In genomic region chr6:154386848-154387717, GRCh38 we compare ENCODE assay signal across 16 cellular contexts. TPM values are rescaled to one million over a fixed set of nuclear protein-coding genes. Genes with fewer than 3 reads are reported as not detected.
DNase-seq lines count a peak whose midpoint lies in the region; ATAC-seq and TF ChIP-seq lines count a peak whose summit lies in the region.
"Had no signal": no experiment of that assay in that cellular context is flagged by ENCODE, and none has a peak within 500 bp of the region (broad histone marks: within the 10 kb centered on the region; RNA-seq: fewer than 3 reads in every experiment).

No MANE protein-coding gene starts in this region.

- DNase-seq in AG04449 (ENCODE audit: low read depth, low spot score) = peak; percentile 87
- peak; percentile 87 for DNase-seq in HFFc6
- peak; percentile 94 for DNase-seq in amniotic epithelial cell (ENCODE audit: low read depth)
- DNase-seq in hepatocyte (ENCODE audit: low spot score) = peak; percentile 30
- no peak for DNase-seq in activated CD8-positive, alpha-beta memory T cell treated with anti-CD3 and anti-CD28 coated beads for 24 hours
- DNase-seq in stimulated activated naive CD4-positive, alpha-beta T cell treated with Interleukin-2 at 50 U/mL for 16 hours (lab: John Stamatoyannopoulos, UW) = no peak
- DNase-seq in stimulated activated CD4-positive, alpha-beta T cell treated with anti-CD3 and anti-CD28 coated beads, Interleukin-15, amount 100 ng/mL, for 24 hours = no peak
- DNase-seq: activated CD4-positive, alpha-beta memory T cell treated with anti-CD3 and anti-CD28 coated beads, Interleukin-2, amount 10 ng/mL, durations not matched to agents 7 days and 5 days; CD4-positive, alpha-beta T cell; mesendoderm; upper lobe of right lung had no signal

- peaks cover 23% of the 10 kb centered on the region for H3K9me3 Mint-ChIP-seq in HFFc6
- H3K9me3 Mint-ChIP-seq: activated CD4-positive, alpha-beta memory T cell treated with anti-CD3 and anti-CD28 coated beads, Interleukin-2, amount 10 ng/mL, durations not matched to agents 7 days and 5 days; activated naive CD4-positive, alpha-beta T cell treated with anti-CD3 and anti-CD28 coated beads, Interleukin-2, amount 50 U/mL, for 24 hours had no signal

- CTCF ChIA-PET in AG04449 (lab: Yijun Ruan, JAX) = interaction anchor here (0.7 to 1.4 kb wide), 4 partner anchors 14 to 233 kb away, joined by 3 read pairs; no protein-coding TSS in a partner anchor

- H3K27me3 Mint-ChIP-seq in HFFc6 (ENCODE audit: insufficient read depth) = peaks cover 3% of the 10 kb centered on the region

- peaks cover 29% of the 10 kb centered on the region for H3K36me3 Mint-ChIP-seq in HFFc6 (ENCODE audit: low read depth)
- H3K36me3 Mint-ChIP-seq: activated naive CD4-positive, alpha-beta T cell treated with anti-CD3 and anti-CD28 coated beads, Interleukin-2, amount 50 U/mL, for 24 hours had no signal

- H3K9me3 ChIP-seq in hepatocyte (ENCODE audit: low read depth) = no peaks in the 10 kb centered on the region
- H3K9me3 ChIP-seq: upper lobe of right lung had no signal

- peak overlapping the region; percentile 80 for H3K27ac Mint-ChIP-seq in HFFc6
- H3K27ac Mint-ChIP-seq: activated CD4-positive, alpha-beta memory T cell treated with anti-CD3 and anti-CD28 coated beads, Interleukin-2, amount 10 ng/mL, durations not matched to agents 7 days and 5 days; activated naive CD4-positive, alpha-beta T cell treated with anti-CD3 and anti-CD28 coated beads, Interleukin-2, amount 50 U/mL, for 24 hours; CD4-positive, alpha-beta T cell had no signal

- TF ChIP-seq CTCF in AG04449 (IDR thresholded peaks at IDR 0.05; ENCODE audit: insufficient read depth, low read length, missing control alignments) (no peak), HFFc6 (IDR thresholded peaks at IDR 0.05) (no peak), hepatocyte (IDR thresholded peaks at IDR 0.05; ENCODE audit: poor library complexity) (no peak)

- POLR2A ChIA-PET in AG04449 (lab: Yijun Ruan, JAX) = interaction anchor here (1.6 kb wide), 1 partner anchor 17 kb away, joined by 6 read pairs; no protein-coding TSS in a partner anchor

- no peaks in the 10 kb centered on the region for H3K27me3 ChIP-seq in hepatocyte
- H3K27me3 ChIP-seq: esophagus muscularis mucosa, right atrium auricular region, upper lobe of right lung had no signal

- H3K9me2 ChIP-seq in hepatocyte (replicated peaks; ENCODE audit: insufficient read depth) = no peaks in the 10 kb centered on the region

- H3K4me3 ChIP-seq in AG04449 (ENCODE audit: low read depth, low read length) = no peak overlapping the region
- H3K4me3 ChIP-seq in hepatocyte = no peak overlapping the region
- H3K4me3 ChIP-seq: esophagus muscularis mucosa, right atrium auricular region, upper lobe of right lung had no signal

- no peak overlapping the region for H2AFZ ChIP-seq in hepatocyte

- H3K4me1 Mint-ChIP-seq in HFFc6 (ENCODE audit: low read depth) = peaks cover 60% of the 10 kb centered on the region
- H3K4me1 Mint-ChIP-seq: activated CD4-positive, alpha-beta memory T cell treated with anti-CD3 and anti-CD28 coated beads, Interleukin-2, amount 10 ng/mL, durations not matched to agents 7 days and 5 days; activated naive CD4-positive, alpha-beta T cell treated with anti-CD3 and anti-CD28 coated beads, Interleukin-2, amount 50 U/mL, for 24 hours had no signal

- 79% methylated on average over 5 of the region's 5 CpGs for WGBS in hepatocyte (ENCODE audit: low lambda C conversion rate, missing lambda C conversion rate)

- H3K4me2 ChIP-seq in hepatocyte = peak overlapping the region; percentile 61
- H3K4me2 ChIP-seq: KMS-11 had no signal

- H3K4me1 ChIP-seq in hepatocyte (ENCODE audit: insufficient read depth) = peaks cover 12% of the 10 kb centered on the region
- H3K4me1 ChIP-seq: right atrium auricular region, upper lobe of right lung had no signal

- H3K79me2 ChIP-seq in hepatocyte = no peaks in the 10 kb centered on the region

- peak overlapping the region; percentile 67 for H3K4me3 Mint-ChIP-seq in HFFc6
- H3K4me3 Mint-ChIP-seq: activated CD4-positive, alpha-beta memory T cell treated with anti-CD3 and anti-CD28 coated beads, Interleukin-2, amount 10 ng/mL, durations not matched to agents 7 days and 5 days; activated naive CD4-positive, alpha-beta T cell treated with anti-CD3 and anti-CD28 coated beads, Interleukin-2, amount 50 U/mL, for 24 hours; CD4-positive, alpha-beta T cell had no signal

- no peak overlapping the region for H3K27ac ChIP-seq in hepatocyte
- H3K27ac ChIP-seq: esophagus muscularis mucosa, KMS-11, right atrium auricular region, upper lobe of right lung had no signal

- no peaks in the 10 kb centered on the region for H4K20me1 ChIP-seq in hepatocyte (ENCODE audit: insufficient read depth, poor library complexity, severe bottlenecking)

- no peaks in the 10 kb centered on the region for H3K36me3 ChIP-seq in hepatocyte (replicated peaks; ENCODE audit: insufficient read depth, low read depth)
- H3K36me3 ChIP-seq: esophagus muscularis mucosa, right atrium auricular region, upper lobe of right lung had no signal

- ATAC-seq in HG03565 (IDR thresholded peaks at IDR 0.05; ENCODE audit: unreplicated experiment) = no peak
- ATAC-seq: upper lobe of right lung had no signal

RNA-seq across cellular contexts. Expression of gene IPCEF1, which starts 30.5 kb away (rescaled TPM):
- under 1 TPM in 1 of 6 experiments, not detected in 5; 0.31 TPM for total RNA-seq in HFFc6 (2021; fragmentation: NEBNext Ultra II Directional; extraction: Animal tissue kit (Norgen Biotek cat#: 25700))
- 0.80 and 0.84 TPM in 2 replicates for total RNA-seq in hepatocyte
- polyA plus RNA-seq in hepatocyte = 1.2 TPM in 1 of 2 replicates, not detected in the other

Comparison
In these comparisons a context has a peak if more than half of its experiments do, and no peak if none do; other contexts are left out.
1. DNase-seq: peak in AG04449 (single experiment), HFFc6 (single experiment), amniotic epithelial cell (single experiment) and hepatocyte (single experiment); none in activated CD8-positive, alpha-beta memory T cell treated with anti-CD3 and anti-CD28 coated beads for 24 hours (single experiment), stimulated activated naive CD4-positive, alpha-beta T cell treated with Interleukin-2 at 50 U/mL for 16 hours (single experiment) and stimulated activated CD4-positive, alpha-beta T cell treated with anti-CD3 and anti-CD28 coated beads, Interleukin-15, amount 100 ng/mL, for 24 hours (single experiment).